1 cellular context compared by ENCODE assay signal in the genomic region with DNA sequence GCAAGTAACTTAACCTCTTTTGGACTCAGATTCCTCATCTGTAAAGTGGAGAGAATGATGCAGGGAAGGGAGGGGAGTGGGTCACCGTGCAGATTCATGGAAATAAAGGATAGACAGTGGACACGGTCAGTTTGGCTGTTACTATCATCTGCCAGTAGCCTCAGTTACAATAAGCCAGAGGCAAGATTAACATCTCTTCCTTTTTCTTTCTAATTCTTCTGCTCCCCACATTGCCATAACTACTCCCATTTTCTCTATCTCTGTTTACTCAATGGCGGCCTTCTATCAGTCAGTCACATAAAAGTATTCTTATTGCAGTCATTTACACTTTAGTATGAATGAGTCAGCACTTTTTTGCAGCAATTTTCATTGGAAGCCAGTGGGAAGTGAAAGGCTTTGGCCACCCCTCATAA.
TF ChIP-seq lines count a peak whose summit lies in the region.

No MANE protein-coding gene starts in this region.

TF ChIP-seq in IMR-90, 13 proteins besides CTCF, POLR2A, EP300 and RAD21:
- TF ChIP-seq MAFK (IDR thresholded peaks at IDR 0.05; ENCODE audit: low read depth, low read length) (peak; percentile 82), NFE2L2 (IDR thresholded peaks at IDR 0.05; ENCODE audit: low read depth, low read length) (peak; percentile 85), MXI1 (IDR thresholded peaks at IDR 0.05; ENCODE audit: borderline replicate concordance, low read depth, low read length) (no peak)
- TF ChIP-seq, protein P1, sequence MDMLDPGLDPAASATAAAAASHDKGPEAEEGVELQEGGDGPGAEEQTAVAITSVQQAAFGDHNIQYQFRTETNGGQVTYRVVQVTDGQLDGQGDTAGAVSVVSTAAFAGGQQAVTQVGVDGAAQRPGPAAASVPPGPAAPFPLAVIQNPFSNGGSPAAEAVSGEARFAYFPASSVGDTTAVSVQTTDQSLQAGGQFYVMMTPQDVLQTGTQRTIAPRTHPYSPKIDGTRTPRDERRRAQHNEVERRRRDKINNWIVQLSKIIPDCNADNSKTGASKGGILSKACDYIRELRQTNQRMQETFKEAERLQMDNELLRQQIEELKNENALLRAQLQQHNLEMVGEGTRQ (IDR thresholded peaks at IDR 0.05; ENCODE audit: low read depth, low read length), result no peak
